14 cellular contexts compared by ENCODE assay signal in genomic region chr1:10785855-10786638, GRCh38.
"Had no signal": no experiment of that assay in that cellular context is flagged by ENCODE, and none has a peak within 500 bp of the region (broad histone marks: within the 10 kb centered on the region; RNA-seq: fewer than 3 reads in every experiment).

No MANE protein-coding gene starts in this region.

- H3K36me3 Mint-ChIP-seq: activated naive CD4-positive, alpha-beta T cell treated with anti-CD3 and anti-CD28 coated beads, Interleukin-2, amount 50 U/mL, for 24 hours had no signal

- H3K4me3 Mint-ChIP-seq: activated naive CD4-positive, alpha-beta T cell treated with anti-CD3 and anti-CD28 coated beads, Interleukin-2, amount 50 U/mL, for 24 hours; endodermal cell; stimulated activated naive CD8-positive, alpha-beta T cell treated with anti-CD3 and anti-CD28 coated beads, Interleukin-15, Interleukin-2, amounts not matched to agents 100 ng/mL and 50 ng/mL, for 24 hours; T-helper 17 cell had no signal

- H3K4me1 Mint-ChIP-seq: activated naive CD4-positive, alpha-beta T cell treated with anti-CD3 and anti-CD28 coated beads, Interleukin-2, amount 50 U/mL, for 24 hours; endodermal cell had no signal

- H3K27ac ChIP-seq: prostate gland, thoracic aorta had no signal

- H3K4me3 ChIP-seq: prostate gland, thoracic aorta, uterus had no signal

- H3K9me3 ChIP-seq: prostate gland, thoracic aorta, uterus had no signal

- H3K9me3 Mint-ChIP-seq: activated naive CD4-positive, alpha-beta T cell treated with anti-CD3 and anti-CD28 coated beads, Interleukin-2, amount 50 U/mL, for 24 hours; activated T-helper 2 cell treated with anti-CD3 and anti-CD28 coated beads, Interferon-gamma antibody, Interleukin-2, Interleukin-4, amounts not matched to agents 10 μg/mL and 5 μg/mL and 100 μg/mL, durations not matched to agents 14 hours and 24 hours and 36 hours; endodermal cell; stimulated activated naive CD8-positive, alpha-beta T cell treated with anti-CD3 and anti-CD28 coated beads, Interleukin-15, Interleukin-2, amounts not matched to agents 100 ng/mL and 50 ng/mL, for 24 hours had no signal

- DNase-seq: activated CD4-positive, alpha-beta T cell treated with anti-CD3 and anti-CD28 coated beads, Interleukin-2, amount 50 U/mL, for 1 hour; activated T-cell treated with anti-CD3 and anti-CD28 coated beads for 4 hours; endodermal cell; erythroblast; hippocampal formation; occipital lobe; stimulated activated CD4-positive, alpha-beta T cell treated with anti-CD3 and anti-CD28 coated beads, Interleukin-4, amount 100 ng/mL, for 24 hours; T-helper 17 cell had no signal

- H3K27ac Mint-ChIP-seq: activated naive CD4-positive, alpha-beta T cell treated with anti-CD3 and anti-CD28 coated beads, Interleukin-2, amount 50 U/mL, for 24 hours; activated T-helper 2 cell treated with anti-CD3 and anti-CD28 coated beads, Interferon-gamma antibody, Interleukin-2, Interleukin-4, amounts not matched to agents 10 μg/mL and 5 μg/mL and 100 μg/mL, durations not matched to agents 14 hours and 24 hours and 36 hours; endodermal cell; stimulated activated naive CD8-positive, alpha-beta T cell treated with anti-CD3 and anti-CD28 coated beads, Interleukin-15, Interleukin-2, amounts not matched to agents 100 ng/mL and 50 ng/mL, for 24 hours; T-helper 17 cell had no signal

- H3K4me1 ChIP-seq: uterus had no signal

- H3K36me3 ChIP-seq: prostate gland, thoracic aorta, uterus had no signal
